In genomic region chr2:183123117-183123958, GRCh38 we compare ENCODE assay signal across 8 cellular contexts. TPM values are rescaled to one million over a fixed set of nuclear protein-coding genes. Genes with fewer than 3 reads are reported as not detected.
DNase-seq lines count a peak whose midpoint lies in the region; ATAC-seq and TF ChIP-seq lines count a peak whose summit lies in the region.

No MANE protein-coding gene starts in this region.

- no peak for TF ChIP-seq CTCF in AG04450 (IDR thresholded peaks at IDR 0.05; ENCODE audit: low read depth, low read length)
- no peak for TF ChIP-seq CTCF in KMS-11 (conservative IDR thresholded peaks at IDR 0.05; ENCODE audit: low read depth, low read length)
- no peak for TF ChIP-seq CTCF in MCF 10A (IDR thresholded peaks at IDR 0.05; ENCODE audit: unreplicated experiment)
- TF ChIP-seq CTCF in lung (IDR thresholded peaks at IDR 0.05; ENCODE audit: control extremely low read depth, extremely low read depth): no peak
- no peak for TF ChIP-seq CTCF in upper lobe of right lung (IDR thresholded peaks at IDR 0.05)

- intact Hi-C loops in MCF 10A (cut with micrococcal nuclease) (no loop called here), upper lobe of right lung (cut with DNase I) (no loop called here)

- H3K36me3 ChIP-seq in KMS-11 (ENCODE audit: insufficient read depth): no peaks in the 10 kb centered on the region
- H3K36me3 ChIP-seq in lung (ENCODE audit: control insufficient read depth in 2 of 2, insufficient read depth in 2 of 2, low read length in 2 of 2): no peaks in the 10 kb centered on the region
- no peaks in the 10 kb centered on the region for H3K36me3 ChIP-seq in upper lobe of right lung

- no peaks in the 10 kb centered on the region for H4K20me1 ChIP-seq in KMS-11 (ENCODE audit: insufficient read depth)

- CTCF ChIA-PET in AG04450 (lab: Charles Lee) (no interaction called here), MCF 10A (lab: Yijun Ruan, JAX) (interaction anchor here (0.7 to 0.9 kb wide), 4 partner anchors 10 to 65 kb away, joined by 3 to 5 read pairs (median 3); partner anchors contain the start of gene DUSP19)

- peak overlapping the region; percentile 89; the same call in 1 of the 2 replicates for H3K9ac ChIP-seq in KMS-11

- H3K4me1 Mint-ChIP-seq in MCF 10A (ENCODE audit: insufficient read depth, unreplicated experiment): peaks cover 9% of the 10 kb centered on the region

- H3K4me2 ChIP-seq in KMS-11: peak overlapping the region; percentile 62

- peaks cover 20% of the 10 kb centered on the region for H3K4me1 ChIP-seq in KMS-11 (ENCODE audit: low read depth, poor library complexity, severe bottlenecking)
- H3K4me1 ChIP-seq in lung (ENCODE audit: control insufficient read depth in 2 of 2, insufficient read depth in 2 of 2, low read length in 2 of 2): peaks cover 0 to 6% of the 10 kb centered on the region in 2 donors
- peaks cover 22% of the 10 kb centered on the region for H3K4me1 ChIP-seq in upper lobe of right lung

- WGBS in lung, 2 donors: 25 to 30% methylated on average over 17 of the region's 17 CpGs

- H3K9me3 Mint-ChIP-seq in MCF 10A (ENCODE audit: unreplicated experiment): no peaks in the 10 kb centered on the region

- H3K27me3 ChIP-seq in AG04450 (ENCODE audit: control insufficient read depth, insufficient read depth, low read length): no peaks in the 10 kb centered on the region
- H3K27me3 ChIP-seq in KMS-11 (ENCODE audit: insufficient read depth, low read depth): no peaks in the 10 kb centered on the region
- H3K27me3 ChIP-seq in lung (ENCODE audit: control insufficient read depth, insufficient read depth): no peaks in the 10 kb centered on the region
- H3K27me3 ChIP-seq in upper lobe of right lung: no peaks in the 10 kb centered on the region

- no peak for DNase-seq in AG04450 (ENCODE audit: low read depth, low spot score)
- peak; percentile 6 for DNase-seq in MCF 10A (ENCODE audit: unreplicated experiment)
- no peak for DNase-seq in lung (ENCODE audit: low spot score)
- no peak for DNase-seq in upper lobe of right lung
- no peak for DNase-seq in 8988T
- DNase-seq in NCI-H2196 treated with DMSO at 0.1 percent for 48 hours (lab: John Stamatoyannopoulos, UW; ENCODE audit: unreplicated experiment): no peak
- DNase-seq in SIG-M5 treated with dmso at 0.1 percent for 504 hours (lab: John Stamatoyannopoulos, UW; ENCODE audit: unreplicated experiment): no peak

- H3K9me3 ChIP-seq in AG04450 (ENCODE audit: control insufficient read depth, insufficient read depth, low read length): no peaks in the 10 kb centered on the region
- H3K9me3 ChIP-seq in lung (ENCODE audit: control insufficient read depth in 2 of 2, insufficient read depth in 1 of 2, low read length in 1 of 2): peaks cover 0 to 2% of the 10 kb centered on the region in 2 donors
- H3K9me3 ChIP-seq in upper lobe of right lung: no peaks in the 10 kb centered on the region

- H3K27ac Mint-ChIP-seq in MCF 10A (ENCODE audit: low read depth, unreplicated experiment): peak overlapping the region; percentile 96

- H3K4me3 ChIP-seq in AG04450 (ENCODE audit: low read depth, low read length) (peak overlapping the region; percentile 74), KMS-11 (IDR thresholded peaks at IDR 0.05; ENCODE audit: insufficient read depth, low read depth, low read length) (no peak overlapping the region), lung (peak overlapping the region; percentile 32), upper lobe of right lung (peak overlapping the region; percentile 89)

- POLR2A ChIA-PET in AG04450 (lab: Yijun Ruan, JAX) (no interaction called here), MCF 10A (lab: Yijun Ruan, JAX) (interaction anchor here (0.7 to 5.3 kb wide), 16 partner anchors 10 to 407 kb away, joined by 3 to 112 read pairs (median 4); partner anchors contain the start of genes DNAJC10, DUSP19 and NCKAP1)

- H3K36me3 Mint-ChIP-seq in MCF 10A (ENCODE audit: insufficient read depth, unreplicated experiment): peaks cover 16% of the 10 kb centered on the region

- peak overlapping the region; percentile 89 for H2AFZ ChIP-seq in KMS-11 (ENCODE audit: low read depth)

- H3K27me3 Mint-ChIP-seq in MCF 10A (ENCODE audit: insufficient read depth, unreplicated experiment): no peaks in the 10 kb centered on the region

- H3K79me2 ChIP-seq in KMS-11 (ENCODE audit: insufficient read depth, low read depth): peaks cover 37% of the 10 kb centered on the region

- H3K27ac ChIP-seq in AG04450 (ENCODE audit: low read depth, low read length) (peak overlapping the region; percentile 94), KMS-11 (peak overlapping the region; percentile 93), lung (ENCODE audit: low read depth in 1 of 2, low read length in 1 of 2) (peak overlapping the region in 1 of 2 donors; percentile 70), upper lobe of right lung (peak overlapping the region; percentile 89)

- ATAC-seq in lung (ENCODE audit: insufficient read depth, low FRiP score): no peak
- no peak for ATAC-seq in upper lobe of right lung

- no TSS peak for BruUV-seq in MCF 10A (replicated peaks; lab: Mats Ljungman, UMichigan)

- peak overlapping the region; percentile 84 for H3K4me3 Mint-ChIP-seq in MCF 10A (ENCODE audit: unreplicated experiment)

RNA-seq across cellular contexts. Expression of gene NUP35, which starts 0.9 kb away (rescaled TPM):
- 8.7 and 10.5 TPM in 2 replicates for polyA plus RNA-seq in AG04450 (2011; rRNA removed)
- polyA minus RNA-seq in AG04450 (2011; rRNA and poly(A)+ RNA removed): 6.8 and 7.1 TPM in 2 replicates
- total RNA-seq in MCF 10A (2022): 19.2 and 21.4 TPM in 2 replicates
- 10 to 100 TPM; 14.5 to 28.0 TPM for total RNA-seq in lung
- 10 to 100 TPM in 1 of 2 donors, 1 to 10 TPM in 1; 9.5 to 10.2 TPM for polyA plus RNA-seq in lung
- total RNA-seq in upper lobe of right lung: 18.2 TPM

RNA-seq across cellular contexts. Expression of gene DUSP19, which starts 44.8 kb away (rescaled TPM):
- 2.3 and 3.6 TPM in 2 replicates for polyA plus RNA-seq in AG04450 (2011; rRNA removed)
- polyA minus RNA-seq in AG04450 (2011; rRNA and poly(A)+ RNA removed): 4.2 and 4.7 TPM in 2 replicates
- 0.84 and 1.0 TPM in 2 replicates for total RNA-seq in MCF 10A (2022)
- total RNA-seq in lung: 1 to 10 TPM; 4.8 to 8.8 TPM
- polyA plus RNA-seq in lung: 1 to 10 TPM in 1 of 2 donors, under 1 TPM in 1; 0.70 to 1.0 TPM
- total RNA-seq in upper lobe of right lung: 3.0 TPM
